Comparison of ENCODE assay signal across 24 cellular contexts in genomic region chr13:33692531-33692930, GRCh38.
DNase-seq lines count a peak whose midpoint lies in the region; ATAC-seq, FAIRE-seq and TF ChIP-seq lines count a peak whose summit lies in the region.
"Had no signal": no experiment of that assay in that cellular context is flagged by ENCODE, and none has a peak within 500 bp of the region (broad histone marks: within the 10 kb centered on the region; RNA-seq: fewer than 3 reads in every experiment).

No MANE protein-coding gene starts in this region.

- H3K4me3 ChIP-seq in GM23338 (no peak overlapping the region), PC-3 (ENCODE audit: low read length) (no peak overlapping the region), keratinocyte (ENCODE audit: control insufficient read depth in 2 of 3, extremely low read depth in 1 of 3, insufficient read depth in 2 of 3, low read depth in 1 of 3, low read length in 3 of 3) (no peak overlapping the region), hepatocyte (no peak overlapping the region)
- H3K4me3 ChIP-seq: K562, SK-N-MC had no signal

- FAIRE-seq in keratinocyte (lab: Jason Lieb, UNC): peak; percentile 55
- FAIRE-seq: GM12892, H1, K562 had no signal

- intact Hi-C loops in PC-3 (cut with micrococcal nuclease): loop anchor here (1.0 to 10.0 kb wide), 2 partner anchors 31 to 148 kb away; no protein-coding TSS in a partner anchor

- H3F3A ChIP-seq in GM23338 (replicated peaks; ENCODE audit: low read depth) (no peaks in the 10 kb centered on the region), PC-3 (ENCODE audit: low read length, unreplicated experiment) (peaks cover 4% of the 10 kb centered on the region)

- H3K4me1 ChIP-seq in GM23338 (ENCODE audit: insufficient read depth) (peaks cover 3% of the 10 kb centered on the region; the same call in 1 of the 2 replicates), PC-3 (ENCODE audit: insufficient read depth, low read length) (peaks cover 20% of the 10 kb centered on the region), keratinocyte (ENCODE audit: control insufficient read depth, extremely low read depth, insufficient read depth, low read length) (peaks cover 7% of the 10 kb centered on the region), hepatocyte (ENCODE audit: insufficient read depth) (no peaks in the 10 kb centered on the region)

- no peaks in the 10 kb centered on the region for H3K9me2 ChIP-seq in GM23338 (ENCODE audit: insufficient read depth)
- H3K9me2 ChIP-seq in PC-3 (replicated peaks; ENCODE audit: low read length): no peaks in the 10 kb centered on the region
- H3K9me2 ChIP-seq in hepatocyte (replicated peaks; ENCODE audit: insufficient read depth): no peaks in the 10 kb centered on the region

- H3K4me1 Mint-ChIP-seq in GM23338: no peaks in the 10 kb centered on the region

- H3K36me3 ChIP-seq in GM23338 (ENCODE audit: insufficient read depth): peaks cover 14% of the 10 kb centered on the region; the same call in 1 of the 2 replicates
- H3K36me3 ChIP-seq in PC-3 (ENCODE audit: low read depth, low read length): no peaks in the 10 kb centered on the region
- H3K36me3 ChIP-seq in keratinocyte (ENCODE audit: control insufficient read depth in 2 of 2, extremely low read depth in 1 of 2, insufficient read depth in 2 of 2, low read length in 2 of 2): no peaks in the 10 kb centered on the region
- no peaks in the 10 kb centered on the region for H3K36me3 ChIP-seq in hepatocyte (replicated peaks; ENCODE audit: insufficient read depth, low read depth)

- H2AFZ ChIP-seq in GM23338 (0 out of 2 replicates have a peak overlapping the region, but pooled peaks have one; percentile 60), PC-3 (ENCODE audit: low read length) (no peak overlapping the region), keratinocyte (ENCODE audit: control insufficient read depth, low read length) (no peak overlapping the region), hepatocyte (no peak overlapping the region)

- H3K27me3 ChIP-seq in GM23338 (ENCODE audit: insufficient read depth) (no peaks in the 10 kb centered on the region), PC-3 (ENCODE audit: low read length) (no peaks in the 10 kb centered on the region), keratinocyte (ENCODE audit: control insufficient read depth, extremely low read depth, insufficient read depth, low read length) (no peaks in the 10 kb centered on the region), hepatocyte (no peaks in the 10 kb centered on the region)

- WGBS in hepatocyte (ENCODE audit: low lambda C conversion rate, missing lambda C conversion rate): 90% methylated on average over 2 of the region's 2 CpGs

- dilution Hi-C loops in keratinocyte (cut with MboI; ENCODE audit: extremely low pct_ligation_motif_present, low sequenced_read_pairs): no loop called here

- no peak overlapping the region for H3K4me3 Mint-ChIP-seq in GM23338
- H3K4me3 Mint-ChIP-seq: CD8-positive, alpha-beta T cell had no signal

- H3K36me3 Mint-ChIP-seq in GM23338 (ENCODE audit: low read depth): peaks cover 32% of the 10 kb centered on the region
- H3K36me3 Mint-ChIP-seq: CD8-positive, alpha-beta T cell had no signal

- H3K4me2 ChIP-seq in GM23338 (no peak overlapping the region), PC-3 (ENCODE audit: low read length) (no peak overlapping the region), keratinocyte (ENCODE audit: control insufficient read depth, extremely low read depth, insufficient read depth, low read depth, low read length) (no peak overlapping the region), hepatocyte (no peak overlapping the region)

- no peaks in the 10 kb centered on the region for H3K79me2 ChIP-seq in GM23338 (replicated peaks; ENCODE audit: insufficient read depth)
- no peaks in the 10 kb centered on the region for H3K79me2 ChIP-seq in PC-3 (ENCODE audit: low read length)
- no peaks in the 10 kb centered on the region for H3K79me2 ChIP-seq in keratinocyte (ENCODE audit: control insufficient read depth, insufficient read depth, low read length)
- H3K79me2 ChIP-seq in hepatocyte: no peaks in the 10 kb centered on the region

- H3K27me3 Mint-ChIP-seq in GM23338 (ENCODE audit: insufficient read depth, low read depth, poor library complexity): peaks cover 2% of the 10 kb centered on the region

- TF ChIP-seq CTCF in C4-2B (conservative IDR thresholded peaks at IDR 0.05) (peak; percentile 11; the same call in 1 of the 2 replicates), GM23338 (conservative IDR thresholded peaks at IDR 0.05; ENCODE audit: low read depth in 2 of 2) (no peak), PC-3 (conservative IDR thresholded peaks at IDR 0.05; ENCODE audit: low read depth, low read length) (0 out of 2 replicates have a peak, but pooled peaks have one; percentile 26), keratinocyte (optimal IDR thresholded peaks at IDR 0.05 in 1 of 3, IDR thresholded peaks at IDR 0.05 in 1 of 3, conservative IDR thresholded peaks at IDR 0.05 in 1 of 3; ENCODE audit: extremely low read depth in 1 of 3, insufficient read depth in 2 of 3, low read length in 3 of 3) (peak in 1 of 3 experiments; percentile 32), hepatocyte (IDR thresholded peaks at IDR 0.05; ENCODE audit: poor library complexity) (no peak)

- no peak overlapping the region for H3K27ac ChIP-seq in C4-2B
- H3K27ac ChIP-seq in GM23338 (ENCODE audit: low read depth): no peak overlapping the region
- no peak overlapping the region for H3K27ac ChIP-seq in PC-3 (ENCODE audit: low read length)
- H3K27ac ChIP-seq in keratinocyte (ENCODE audit: control insufficient read depth, insufficient read depth, low read length): no peak overlapping the region
- H3K27ac ChIP-seq in hepatocyte: no peak overlapping the region
- H3K27ac ChIP-seq: RWPE1, SK-N-MC had no signal

- no TSS peak for BruUV-seq in PC-3 (replicated peaks; lab: Mats Ljungman, UMichigan)

- H3K9me3 ChIP-seq in PC-3 (ENCODE audit: low read length) (no peaks in the 10 kb centered on the region), keratinocyte (ENCODE audit: control insufficient read depth, low read depth, low read length) (no peaks in the 10 kb centered on the region), hepatocyte (ENCODE audit: low read depth) (no peaks in the 10 kb centered on the region)

- no peaks in the 10 kb centered on the region for H3K9me1 ChIP-seq in keratinocyte (ENCODE audit: control insufficient read depth, extremely low read depth, insufficient read depth, low read length)

- ATAC-seq in GM23338 (no peak), PC-3 (no peak)
- ATAC-seq: CD8-positive, alpha-beta T cell; Panc1 had no signal

- no peak overlapping the region for H3K9ac ChIP-seq in PC-3 (ENCODE audit: low read length)
- no peak overlapping the region for H3K9ac ChIP-seq in keratinocyte (ENCODE audit: control insufficient read depth, extremely low read depth, insufficient read depth, low read length)

- DNase-seq in GM23338 (ENCODE audit: low spot score) (no peak), PC-3 (peak; percentile 40), keratinocyte (ENCODE audit: low read depth, low spot score) (no peak), NOMO-1 treated with dmso at 0.1 percent for 144 hours (lab: John Stamatoyannopoulos, UW; ENCODE audit: unreplicated experiment) (no peak), hepatocyte (ENCODE audit: low spot score) (no peak), COLO829 (ENCODE audit: low spot score) (no peak)
- DNase-seq: C1 segment of cervical spinal cord; CD8-positive, alpha-beta T cell; DMS 273 treated with DMSO at 0.1 percent for 48 hours; DND-41; Kasumi-1; NCI-H2029; NCI-H446 treated with DMSO at 0.1 percent for 48 hours; NCI-H82; NK-92 treated with Interleukin-12 subunit alpha and Interleukin-12 subunit beta, amount 100 ng/mL, for 24 hours; SIG-M5; SW 1271 had no signal

- peaks cover 44% of the 10 kb centered on the region for H3K9me3 Mint-ChIP-seq in GM23338
- H3K9me3 Mint-ChIP-seq: CD8-positive, alpha-beta T cell had no signal

- H4K20me1 ChIP-seq in GM23338 (replicated peaks; ENCODE audit: insufficient read depth): no peaks in the 10 kb centered on the region
- no peaks in the 10 kb centered on the region for H4K20me1 ChIP-seq in PC-3 (ENCODE audit: low read length)
- no peaks in the 10 kb centered on the region for H4K20me1 ChIP-seq in keratinocyte (ENCODE audit: control insufficient read depth, extremely low read depth, insufficient read depth, low read length)
- H4K20me1 ChIP-seq in hepatocyte (ENCODE audit: insufficient read depth, poor library complexity, severe bottlenecking): no peaks in the 10 kb centered on the region

- POLR2A ChIA-PET in PC-3 (lab: Charles Lee; ENCODE audit: unreplicated experiment): no interaction called here

- H3K27ac Mint-ChIP-seq in GM23338: no peak overlapping the region
- H3K27ac Mint-ChIP-seq: CD8-positive, alpha-beta T cell had no signal

- CTCF ChIA-PET in PC-3 (lab: Charles Lee): no interaction called here

TF ChIP-seq in GM23338, 12 proteins besides CTCF, POLR2A, EP300 and RAD21:
- no peak for TF ChIP-seq ZNF114 (CRISPR knock-in tag; IDR thresholded peaks at IDR 0.05)

Comparison
In these comparisons a context has a peak if more than half of its experiments do, and no peak if none do; other contexts are left out.
1. CTCF ChIP-seq: peak in C4-2B (single experiment) and PC-3 (single experiment); none in GM23338 (0 of 2) and hepatocyte (single experiment).